ENCODE assay signal across 8 cellular contexts in genomic region chr17:79834575-79835469, GRCh38. TPM values are rescaled to one million over a fixed set of nuclear protein-coding genes. Genes with fewer than 3 reads are reported as not detected.
DNase-seq lines count a peak whose midpoint lies in the region; ATAC-seq and TF ChIP-seq lines count a peak whose summit lies in the region.

No MANE protein-coding gene starts in this region.

- no peak overlapping the region for H3K4me3 ChIP-seq in uterus

- no peaks in the 10 kb centered on the region for H3K36me3 ChIP-seq in uterus

- H3K4me1 Mint-ChIP-seq in activated CD4-positive, alpha-beta memory T cell treated with anti-CD3 and anti-CD28 coated beads for 36 hours (ENCODE audit: low read depth): peaks cover 29% of the 10 kb centered on the region

- peaks cover under 1% of the 10 kb centered on the region for H3K27me3 Mint-ChIP-seq in activated CD4-positive, alpha-beta memory T cell treated with anti-CD3 and anti-CD28 coated beads for 36 hours

- POLR2A ChIA-PET in activated CD4-positive, alpha-beta memory T cell treated with anti-CD3 and anti-CD28 coated beads for 36 hours (lab: Charles Lee): no interaction called here

- DNase-seq in stimulated activated CD4-positive, alpha-beta T cell treated with anti-CD3 and anti-CD28 coated beads, Interleukin-2, amount 100 ng/mL, for 24 hours: peak; percentile 59 to 65
- DNase-seq in stimulated activated CD4-positive, alpha-beta T cell treated with anti-CD3 and anti-CD28 coated beads, Interleukin-4, amount 100 ng/mL, for 4 hours: no peak
- DNase-seq in activated CD4-positive, alpha-beta memory T cell treated with anti-CD3 and anti-CD28 coated beads for 36 hours: peak; percentile 62
- DNase-seq in iPS-NIHi11 (ENCODE audit: low spot score): peak; percentile 62
- DNase-seq in uterus: no peak
- DNase-seq in SK-N-DZ (ENCODE audit: low spot score): no peak
- no peak for DNase-seq in sciatic nerve (ENCODE audit: low spot score)

- H3K4me3 Mint-ChIP-seq in activated CD4-positive, alpha-beta memory T cell treated with anti-CD3 and anti-CD28 coated beads for 36 hours: no peak overlapping the region

- intact Hi-C loops in activated CD4-positive, alpha-beta memory T cell treated with anti-CD3 and anti-CD28 coated beads for 36 hours (cut with micrococcal nuclease): loop anchor here (5.0 kb wide), 1 partner anchor 88 kb away; no protein-coding TSS in a partner anchor
- intact Hi-C loops in uterus (cut with DNase I; ENCODE audit: low total_unique reads): no loop called here
- intact Hi-C loops in sciatic nerve (cut with DNase I): no loop called here

- ATAC-seq in GM19467 (IDR thresholded peaks at IDR 0.05; ENCODE audit: unreplicated experiment) (no peak), sciatic nerve (no peak)

- peak in 3 of 4 experiments; percentile 4 to 35 (median 31) for TF ChIP-seq CTCF in uterus (IDR thresholded peaks at IDR 0.05)

- CTCF ChIA-PET in activated CD4-positive, alpha-beta memory T cell treated with anti-CD3 and anti-CD28 coated beads for 36 hours (lab: Charles Lee): interaction anchor here (0.5 to 3.3 kb wide), 20 partner anchors 9 to 1459 kb away, joined by 3 to 24 read pairs (median 5); partner anchors contain the start of gene CBX8

- H3K9me3 Mint-ChIP-seq in activated CD4-positive, alpha-beta memory T cell treated with anti-CD3 and anti-CD28 coated beads for 36 hours: no peaks in the 10 kb centered on the region

- H3K36me3 Mint-ChIP-seq in activated CD4-positive, alpha-beta memory T cell treated with anti-CD3 and anti-CD28 coated beads for 36 hours: peaks cover 9% of the 10 kb centered on the region

- H3K27ac Mint-ChIP-seq in activated CD4-positive, alpha-beta memory T cell treated with anti-CD3 and anti-CD28 coated beads for 36 hours: no peak overlapping the region

- H3K27ac ChIP-seq in uterus: no peak overlapping the region

- no peak for TF ChIP-seq POLR2A in uterus (IDR thresholded peaks at IDR 0.05)

- H3K9me3 ChIP-seq in uterus: no peaks in the 10 kb centered on the region

- H3K27me3 ChIP-seq in uterus: peaks cover 0 to 3% of the 10 kb centered on the region in 2 donors

- peaks cover 0 to 20% of the 10 kb centered on the region in 2 donors for H3K4me1 ChIP-seq in uterus

RNA-seq across cellular contexts. Expression of gene CBX4, which starts 4.4 kb away (rescaled TPM):
- total RNA-seq in activated CD4-positive, alpha-beta memory T cell treated with anti-CD3 and anti-CD28 coated beads for 36 hours: 10 to 100 TPM; 14.0 to 14.2 TPM
- 1 to 10 TPM in 2 of 4 donors, under 1 TPM in 2; 0.26 to 8.4 (median 3.5) TPM for total RNA-seq in uterus
- polyA plus RNA-seq in SK-N-DZ (2014; cell fraction: cytosol; rRNA removed): 9.9 and 14.1 TPM in 2 replicates
- 25.6 and 26.8 TPM in 2 replicates for polyA plus RNA-seq in SK-N-DZ (2014; cell fraction: nucleus; rRNA removed)
- 16.8 TPM for total RNA-seq in sciatic nerve

RNA-seq across cellular contexts. Expression of gene CBX8, which starts 37.9 kb away (rescaled TPM):
- 1 to 10 TPM; 4.5 to 4.6 TPM for total RNA-seq in activated CD4-positive, alpha-beta memory T cell treated with anti-CD3 and anti-CD28 coated beads for 36 hours
- total RNA-seq in uterus: 10 to 100 TPM in 1 of 4 donors, 1 to 10 TPM in 2, not detected in 1; 1.8 to 10.7 (median 2.6) TPM
- 16.5 and 24.6 TPM in 2 replicates for polyA plus RNA-seq in SK-N-DZ (2014; cell fraction: cytosol; rRNA removed)
- 43.5 and 47.0 TPM in 2 replicates for polyA plus RNA-seq in SK-N-DZ (2014; cell fraction: nucleus; rRNA removed)
- 2.0 TPM for total RNA-seq in sciatic nerve

RNA-seq across cellular contexts. Expression of gene CBX2, which starts 56.9 kb away (rescaled TPM):
- 1 to 10 TPM; 2.5 to 3.1 TPM for total RNA-seq in activated CD4-positive, alpha-beta memory T cell treated with anti-CD3 and anti-CD28 coated beads for 36 hours
- total RNA-seq in uterus (10 to 100 TPM in 1 of 4 donors, 1 to 10 TPM in 2, not detected in 1; 1.0 to 14.9 (median 4.6) TPM), sciatic nerve (4.7 TPM)
- 108 and 109 TPM in 2 replicates for polyA plus RNA-seq in SK-N-DZ (2014; cell fraction: cytosol; rRNA removed)
- polyA plus RNA-seq in SK-N-DZ (2014; cell fraction: nucleus; rRNA removed): 144 and 174 TPM in 2 replicates

Comparison
In these comparisons a context has a peak if more than half of its experiments do, and no peak if none do; other contexts are left out.
1. DNase-seq: peak in stimulated activated CD4-positive, alpha-beta T cell treated with anti-CD3 and anti-CD28 coated beads, Interleukin-2, amount 100 ng/mL, for 24 hours (2 of 2), activated CD4-positive, alpha-beta memory T cell treated with anti-CD3 and anti-CD28 coated beads for 36 hours (single experiment) and iPS-NIHi11 (single experiment); none in stimulated activated CD4-positive, alpha-beta T cell treated with anti-CD3 and anti-CD28 coated beads, Interleukin-4, amount 100 ng/mL, for 4 hours (0 of 2), uterus (0 of 2), SK-N-DZ (single experiment) and sciatic nerve (single experiment).